ENCODE assay signal across 8 cellular contexts in genomic region chr2:236180831-236181453, GRCh38. TPM values are rescaled to one million over a fixed set of nuclear protein-coding genes. Genes with fewer than 3 reads are reported as not detected.
DNase-seq lines count a peak whose midpoint lies in the region; ATAC-seq and TF ChIP-seq lines count a peak whose summit lies in the region.

No MANE protein-coding gene starts in this region.

- peaks cover 11% of the 10 kb centered on the region for H3K4me1 ChIP-seq in neural progenitor cell

- H3K36me3 Mint-ChIP-seq in activated T-cell treated with anti-CD3 and anti-CD28 coated beads, Interleukin-2, amount 50 U/mL, for 72 hours (ENCODE audit: insufficient read depth in 2 of 2) = peaks cover 0 to 3% of the 10 kb centered on the region in 2 donors
- H3K36me3 Mint-ChIP-seq in neural progenitor cell = peaks cover 3% of the 10 kb centered on the region

- H3K27me3 ChIP-seq in neural progenitor cell = peaks cover 70% of the 10 kb centered on the region

- no peak overlapping the region for H3K4me3 ChIP-seq in neural progenitor cell

- peaks cover 33% of the 10 kb centered on the region for H3F3A ChIP-seq in neural progenitor cell (ENCODE audit: low read depth)

- no peak for ATAC-seq in activated T-cell treated with anti-CD3 and anti-CD28 coated beads, Interleukin-2, amount 50 U/mL, for 72 hours (replicated peaks in 1 of 2)
- ATAC-seq in HG02623 (IDR thresholded peaks at IDR 0.05; ENCODE audit: unreplicated experiment) (no peak), GM18517 (IDR thresholded peaks at IDR 0.05; ENCODE audit: unreplicated experiment) (no peak)

- H4K20me1 ChIP-seq in neural progenitor cell (ENCODE audit: low read depth) = peaks cover 29% of the 10 kb centered on the region

- peak overlapping the region in 1 of 2 donors; percentile 15 for H3K4me3 Mint-ChIP-seq in activated T-cell treated with anti-CD3 and anti-CD28 coated beads, Interleukin-2, amount 50 U/mL, for 72 hours
- peak overlapping the region; percentile 14 for H3K4me3 Mint-ChIP-seq in neural progenitor cell

- no peaks in the 10 kb centered on the region for H3K36me3 ChIP-seq in neural progenitor cell

- H3K79me2 ChIP-seq in neural progenitor cell (ENCODE audit: low read depth) = no peaks in the 10 kb centered on the region

- peak overlapping the region; percentile 36 for H3K27ac Mint-ChIP-seq in activated T-cell treated with anti-CD3 and anti-CD28 coated beads, Interleukin-2, amount 50 U/mL, for 72 hours
- no peak overlapping the region for H3K27ac Mint-ChIP-seq in neural progenitor cell

- no peak overlapping the region for H3K9ac ChIP-seq in neural progenitor cell

- no peak overlapping the region for H2AFZ ChIP-seq in neural progenitor cell (replicated peaks)

- peak overlapping the region; percentile 67 for H3K27ac ChIP-seq in epithelial cell of prostate
- H3K27ac ChIP-seq in neural progenitor cell = no peak overlapping the region

- no peaks in the 10 kb centered on the region for H3K9me3 ChIP-seq in neural progenitor cell (ENCODE audit: low read depth)

- peaks cover 68% of the 10 kb centered on the region for H3K27me3 Mint-ChIP-seq in activated T-cell treated with anti-CD3 and anti-CD28 coated beads, Interleukin-2, amount 50 U/mL, for 72 hours (ENCODE audit: low read depth)
- peaks cover 25% of the 10 kb centered on the region for H3K27me3 Mint-ChIP-seq in neural progenitor cell (ENCODE audit: insufficient read depth, low read depth)

- TF ChIP-seq CTCF in neural progenitor cell (IDR thresholded peaks at IDR 0.05) = peak; percentile 96

- no peaks in the 10 kb centered on the region for H3K4me1 Mint-ChIP-seq in activated T-cell treated with anti-CD3 and anti-CD28 coated beads, Interleukin-2, amount 50 U/mL, for 72 hours (ENCODE audit: low read depth)
- peaks cover 23% of the 10 kb centered on the region for H3K4me1 Mint-ChIP-seq in neural progenitor cell

- H3K4me2 ChIP-seq in neural progenitor cell = no peak overlapping the region

- H3K9me3 Mint-ChIP-seq in activated T-cell treated with anti-CD3 and anti-CD28 coated beads, Interleukin-2, amount 50 U/mL, for 72 hours = no peaks in the 10 kb centered on the region
- peaks cover 7% of the 10 kb centered on the region for H3K9me3 Mint-ChIP-seq in neural progenitor cell

- peak; percentile 48 to 52 for DNase-seq in activated T-cell treated with anti-CD3 and anti-CD28 coated beads, Interleukin-2, amount 50 U/mL, for 72 hours
- DNase-seq in activated T-cell treated with anti-CD3 and anti-CD28 coated beads for 4 hours = no peak
- peak; percentile 69 for DNase-seq in NCI-H1105 treated with DMSO at 0.1 percent for 48 hours (lab: John Stamatoyannopoulos, UW)
- peak; percentile 22 to 84 for DNase-seq in SW 1271 (lab: John Stamatoyannopoulos, UW)
- DNase-seq in epithelial cell of prostate (ENCODE audit: low read depth, low spot score) = no peak
- DNase-seq in neural progenitor cell (ENCODE audit: low spot score) = peak; percentile 83

RNA-seq across cellular contexts. Expression of gene GBX2, which starts 12.8 kb away (rescaled TPM):
- not detected for total RNA-seq in activated T-cell treated with anti-CD3 and anti-CD28 coated beads, Interleukin-2, amount 50 U/mL, for 72 hours
- total RNA-seq in neural progenitor cell (ENCODE audit: low replicate concordance) = 0.46 TPM in 1 of 2 replicates, not detected in the other

Comparison
In these comparisons a context has a peak if more than half of its experiments do, and no peak if none do; other contexts are left out.
1. DNase-seq: peak in activated T-cell treated with anti-CD3 and anti-CD28 coated beads, Interleukin-2, amount 50 U/mL, for 72 hours (2 of 2), NCI-H1105 treated with DMSO at 0.1 percent for 48 hours (single experiment), SW 1271 (2 of 2) and neural progenitor cell (single experiment); none in activated T-cell treated with anti-CD3 and anti-CD28 coated beads for 4 hours (single experiment) and epithelial cell of prostate (single experiment).